Comparison of ENCODE assay signal across 8 cellular contexts in genomic region chr5:75510417-75510835, GRCh38. TPM values are rescaled to one million over a fixed set of nuclear protein-coding genes. Genes with fewer than 3 reads are reported as not detected.
A peak's percentile ranks its signal among the peaks of the same experiment; 100 is the strongest.
DNase-seq lines count a peak whose midpoint lies in the region; ATAC-seq, FAIRE-seq and TF ChIP-seq lines count a peak whose summit lies in the region.

No MANE protein-coding gene starts in this region.

- POLR2A ChIA-PET in AG04449 (lab: Yijun Ruan, JAX): no interaction called here

- peak overlapping the region; percentile 82 for H3K4me3 ChIP-seq in AG04449 (ENCODE audit: low read depth, low read length)
- peak overlapping the region; percentile 56 for H3K4me3 ChIP-seq in KMS-11 (IDR thresholded peaks at IDR 0.05; ENCODE audit: insufficient read depth, low read depth, low read length)
- H3K4me3 ChIP-seq in keratinocyte (ENCODE audit: control insufficient read depth in 2 of 3, extremely low read depth in 1 of 3, insufficient read depth in 2 of 3, low read depth in 1 of 3, low read length in 3 of 3): peak overlapping the region; percentile 76 to 97 (median 96)

- in situ Hi-C loops in GM13976 (cut with MboI; ENCODE audit: low sequenced_read_pairs, unreplicated experiment): no loop called here

- peaks cover 0 to 14% (median 6%) of the 10 kb centered on the region in 5 experiments for H3K9me3 Mint-ChIP-seq in brain
- no peaks in the 10 kb centered on the region for H3K9me3 Mint-ChIP-seq in stimulated activated naive CD8-positive, alpha-beta T cell treated with anti-CD3 and anti-CD28 coated beads, Interleukin-15, amount 100 ng/mL, for 72 hours

- H3K4me2 ChIP-seq in KMS-11: peak overlapping the region; percentile 91
- peak overlapping the region; percentile 89 for H3K4me2 ChIP-seq in keratinocyte (ENCODE audit: control insufficient read depth, extremely low read depth, insufficient read depth, low read depth, low read length)

- H2AFZ ChIP-seq in KMS-11 (ENCODE audit: low read depth): peak overlapping the region; percentile 76; the same call in 1 of the 2 replicates
- H2AFZ ChIP-seq in keratinocyte (ENCODE audit: control insufficient read depth, low read length): peak overlapping the region; percentile 88

- 0 out of 2 replicates have a peak, but pooled peaks cover 13% of the 10 kb centered on the region for H4K20me1 ChIP-seq in KMS-11 (ENCODE audit: insufficient read depth)
- H4K20me1 ChIP-seq in keratinocyte (ENCODE audit: control insufficient read depth, extremely low read depth, insufficient read depth, low read length): no peaks in the 10 kb centered on the region

- peaks cover 7% of the 10 kb centered on the region for H3K27me3 Mint-ChIP-seq in brain
- H3K27me3 Mint-ChIP-seq in stimulated activated naive CD8-positive, alpha-beta T cell treated with anti-CD3 and anti-CD28 coated beads, Interleukin-15, amount 100 ng/mL, for 72 hours: no peaks in the 10 kb centered on the region

- H3K27ac ChIP-seq in KMS-11 (no peak overlapping the region; the same call in 1 of the 2 replicates), keratinocyte (ENCODE audit: control insufficient read depth, insufficient read depth, low read length) (peak overlapping the region; percentile 43)

- H3K36me3 ChIP-seq in KMS-11 (ENCODE audit: insufficient read depth) (no peaks in the 10 kb centered on the region), keratinocyte (ENCODE audit: control insufficient read depth in 2 of 2, extremely low read depth in 1 of 2, insufficient read depth in 2 of 2, low read length in 2 of 2) (no peaks in the 10 kb centered on the region)

- dilution Hi-C loops in keratinocyte (cut with MboI; ENCODE audit: extremely low pct_ligation_motif_present, low sequenced_read_pairs): no loop called here

- H3K27ac Mint-ChIP-seq in brain: peak overlapping the region; percentile 73 to 100 (median 97)
- H3K27ac Mint-ChIP-seq in stimulated activated naive CD8-positive, alpha-beta T cell treated with anti-CD3 and anti-CD28 coated beads, Interleukin-15, amount 100 ng/mL, for 72 hours: peak overlapping the region; percentile 70 to 92

- peak overlapping the region; percentile 93 to 98 (median 97) for H3K4me3 Mint-ChIP-seq in brain
- peak overlapping the region; percentile 82 to 88 for H3K4me3 Mint-ChIP-seq in stimulated activated naive CD8-positive, alpha-beta T cell treated with anti-CD3 and anti-CD28 coated beads, Interleukin-15, amount 100 ng/mL, for 72 hours

- H3K27me3 ChIP-seq in KMS-11 (ENCODE audit: insufficient read depth, low read depth) (no peaks in the 10 kb centered on the region), keratinocyte (ENCODE audit: control insufficient read depth, extremely low read depth, insufficient read depth, low read length) (no peaks in the 10 kb centered on the region)

- FAIRE-seq in keratinocyte (lab: Jason Lieb, UNC): no peak

- no peaks in the 10 kb centered on the region for H3K9me1 ChIP-seq in keratinocyte (ENCODE audit: control insufficient read depth, extremely low read depth, insufficient read depth, low read length)

- H3K4me1 ChIP-seq in KMS-11 (ENCODE audit: low read depth, poor library complexity, severe bottlenecking): peaks cover 36% of the 10 kb centered on the region
- peaks cover 20% of the 10 kb centered on the region for H3K4me1 ChIP-seq in keratinocyte (ENCODE audit: control insufficient read depth, extremely low read depth, insufficient read depth, low read length)

- H3K36me3 Mint-ChIP-seq in brain: peaks cover 34% of the 10 kb centered on the region

- H3K79me2 ChIP-seq in KMS-11 (ENCODE audit: insufficient read depth, low read depth): peaks cover 74% of the 10 kb centered on the region
- peaks cover 89% of the 10 kb centered on the region for H3K79me2 ChIP-seq in keratinocyte (ENCODE audit: control insufficient read depth, insufficient read depth, low read length)

- ATAC-seq in GM19328 (IDR thresholded peaks at IDR 0.05; ENCODE audit: unreplicated experiment) (peak; percentile 1), GM19467 (IDR thresholded peaks at IDR 0.05; ENCODE audit: unreplicated experiment) (no peak)
- no peak for ATAC-seq in stimulated activated naive CD8-positive, alpha-beta T cell treated with anti-CD3 and anti-CD28 coated beads, Interleukin-15, amount 100 ng/mL, for 72 hours

- DNase-seq in AG04449 (ENCODE audit: low read depth, low spot score) (no peak), keratinocyte (ENCODE audit: low read depth, low spot score) (no peak), GM13976 (ENCODE audit: low spot score) (no peak)
- no peak for DNase-seq in stimulated activated naive CD8-positive, alpha-beta T cell treated with anti-CD3 and anti-CD28 coated beads, Interleukin-15, amount 100 ng/mL, for 72 hours

- peak overlapping the region; percentile 57; the same call in 1 of the 2 replicates for H3K9ac ChIP-seq in KMS-11
- peak overlapping the region; percentile 90 for H3K9ac ChIP-seq in keratinocyte (ENCODE audit: control insufficient read depth, extremely low read depth, insufficient read depth, low read length)

- H3K4me1 Mint-ChIP-seq in brain: peaks cover 79% of the 10 kb centered on the region
- H3K4me1 Mint-ChIP-seq in stimulated activated naive CD8-positive, alpha-beta T cell treated with anti-CD3 and anti-CD28 coated beads, Interleukin-15, amount 100 ng/mL, for 72 hours: peaks cover 43% of the 10 kb centered on the region

- TF ChIP-seq CTCF in AG04449 (IDR thresholded peaks at IDR 0.05; ENCODE audit: insufficient read depth, low read length, missing control alignments) (no peak), KMS-11 (conservative IDR thresholded peaks at IDR 0.05; ENCODE audit: low read depth, low read length) (no peak), brain (conservative IDR thresholded peaks at IDR 0.05) (no peak), keratinocyte (optimal IDR thresholded peaks at IDR 0.05 in 1 of 3, IDR thresholded peaks at IDR 0.05 in 1 of 3, conservative IDR thresholded peaks at IDR 0.05 in 1 of 3; ENCODE audit: extremely low read depth in 1 of 3, insufficient read depth in 2 of 3, low read length in 3 of 3) (no peak), GM13976 (IDR thresholded peaks at IDR 0.05; ENCODE audit: borderline replicate concordance, control extremely low read depth, extremely low read depth, insufficient read depth, missing control alignments) (no peak)

- CTCF ChIA-PET in AG04449 (lab: Yijun Ruan, JAX): interaction anchor here (0.9 kb wide), 1 partner anchor 170 kb away, joined by 3 read pairs; no protein-coding TSS in a partner anchor

- no peaks in the 10 kb centered on the region for H3K9me3 ChIP-seq in keratinocyte (ENCODE audit: control insufficient read depth, low read depth, low read length)

RNA-seq across cellular contexts. Expression of gene CERT1, which starts 1.0 kb away (rescaled TPM):
- polyA plus RNA-seq in brain (ENCODE audit: insufficient read depth, low read depth, low replicate concordance) (10.3 TPM), keratinocyte (13.0 to 20.8 TPM (median 14.2 TPM) in 3 replicates)
- 78.7 TPM for polyA plus RNA-seq in keratinocyte (2011; ENCODE audit: low read depth)
- 13.0 and 18.9 TPM in 2 replicates for polyA plus RNA-seq in keratinocyte (2011; cell fraction: cytosol; rRNA removed)
- polyA plus RNA-seq in keratinocyte (2011; cell fraction: nucleus; rRNA removed): 23.9 and 29.8 TPM in 2 replicates
- polyA plus RNA-seq in keratinocyte (2012; ENCODE audit: low replicate concordance): 19.6 and 29.5 TPM in 2 replicates
- polyA minus RNA-seq in keratinocyte: 24.7 to 51.6 TPM (median 27.3 TPM) in 3 replicates
- polyA minus RNA-seq in keratinocyte (2011; cell fraction: cytosol; rRNA and poly(A)+ RNA removed): 33.2 TPM
- 28.8 and 58.6 TPM in 2 replicates for polyA minus RNA-seq in keratinocyte (2011; cell fraction: nucleus; rRNA and poly(A)+ RNA removed)

RNA-seq across cellular contexts. Expression of gene POLK, which starts 1.3 kb away (rescaled TPM):
- 1.6 TPM for polyA plus RNA-seq in brain (ENCODE audit: insufficient read depth, low read depth, low replicate concordance)
- polyA plus RNA-seq in keratinocyte: 12.1 to 25.8 TPM (median 18.7 TPM) in 3 replicates
- polyA plus RNA-seq in keratinocyte (2011; ENCODE audit: low read depth): 20.6 TPM
- polyA plus RNA-seq in keratinocyte (2011; cell fraction: cytosol; rRNA removed): 8.9 and 24.6 TPM in 2 replicates
- polyA plus RNA-seq in keratinocyte (2011; cell fraction: nucleus; rRNA removed): 38.4 and 47.6 TPM in 2 replicates
- 7.1 and 9.1 TPM in 2 replicates for polyA plus RNA-seq in keratinocyte (2012; ENCODE audit: low replicate concordance)
- 12.9 to 54.3 TPM (median 30.0 TPM) in 3 replicates for polyA minus RNA-seq in keratinocyte
- 7.5 TPM for polyA minus RNA-seq in keratinocyte (2011; cell fraction: cytosol; rRNA and poly(A)+ RNA removed)
- 20.5 and 50.7 TPM in 2 replicates for polyA minus RNA-seq in keratinocyte (2011; cell fraction: nucleus; rRNA and poly(A)+ RNA removed)
